Comparison of ENCODE assay signal across 8 cellular contexts in the genomic region with DNA sequence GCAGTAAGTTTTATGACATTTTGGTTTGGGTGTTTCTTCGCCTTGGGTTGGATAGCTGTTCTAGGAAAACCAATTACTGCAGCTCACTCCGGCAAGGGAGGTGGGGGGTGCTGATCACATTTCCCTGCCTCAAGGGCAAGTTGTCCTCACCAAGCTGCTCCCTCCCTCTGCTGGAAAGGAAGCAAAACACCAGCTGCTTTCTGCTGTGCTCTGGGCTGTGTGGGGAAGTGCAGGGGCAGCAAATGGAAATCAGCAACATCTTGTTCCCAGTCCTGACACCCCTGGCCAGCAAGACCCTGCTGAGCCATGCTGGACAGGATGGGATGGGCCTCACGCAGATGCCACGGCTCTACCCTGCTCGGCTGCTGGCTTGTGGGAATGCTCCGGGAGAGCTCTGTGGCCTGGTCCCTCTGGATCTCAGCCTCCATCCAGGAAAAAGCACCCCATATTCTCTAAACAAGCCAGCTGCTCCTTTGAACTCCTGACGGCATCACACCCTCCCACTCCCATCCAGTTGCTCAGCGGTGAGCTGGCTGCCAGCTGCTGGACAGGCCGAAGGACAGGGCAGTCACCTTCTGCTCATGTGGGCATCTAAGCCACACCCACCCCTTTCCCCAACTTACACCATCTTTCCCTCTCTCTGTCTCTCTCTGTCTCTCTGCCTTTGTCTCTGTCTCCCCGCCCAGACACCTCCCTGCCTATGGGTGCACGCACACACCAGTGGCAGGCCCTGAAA. TPM values are rescaled to one million over a fixed set of nuclear protein-coding genes. Genes with fewer than 3 reads are reported as not detected.
DNase-seq lines count a peak whose midpoint lies in the region; ATAC-seq, FAIRE-seq and TF ChIP-seq lines count a peak whose summit lies in the region.

No MANE protein-coding gene starts in this region.

- no peak overlapping the region for H3K4me2 ChIP-seq in A549

- H3K4me3 ChIP-seq in A549 (no peak overlapping the region), body of pancreas (no peak overlapping the region)

- TF ChIP-seq EP300 in A549 (IDR thresholded peaks at IDR 0.05), result no peak

- FAIRE-seq in A549 (lab: Jason Lieb, UNC), result no peak

- H3K9me3 ChIP-seq in A549, result no peaks in the 10 kb centered on the region
- H3K9me3 ChIP-seq in body of pancreas, result no peaks in the 10 kb centered on the region

- peak; percentile 86 to 90; a peak in 5 of 6 replicates for ATAC-seq in A549
- ATAC-seq in body of pancreas, result peak; percentile 63
- ATAC-seq in left colon, result peak; percentile 76
- ATAC-seq in GM18517 (IDR thresholded peaks at IDR 0.05; ENCODE audit: unreplicated experiment), result no peak
- no peak for ATAC-seq in HG03378 (IDR thresholded peaks at IDR 0.05; ENCODE audit: unreplicated experiment)
- ATAC-seq in GM19351 (IDR thresholded peaks at IDR 0.05; ENCODE audit: unreplicated experiment), result no peak

- POLR2A ChIA-PET in A549 (lab: Yijun Ruan, JAX), result no interaction called here

- intact Hi-C loops in body of pancreas (cut with DNase I), result no loop called here
- intact Hi-C loops in left colon (cut with DNase I, micrococcal nuclease), result loop anchor here in 1 of 2 donors (10.0 kb wide), 1 partner anchor 97 kb away; no protein-coding TSS in a partner anchor

- TF ChIP-seq CTCF in A549 (IDR thresholded peaks at IDR 0.05) (peak; percentile 25; the same call in 2 of the 3 replicates), body of pancreas (IDR thresholded peaks at IDR 0.05) (peak in 5 of 7 experiments; percentile 9 to 41 (median 35))

- H3K27ac ChIP-seq in A549 (peak overlapping the region; percentile 61 to 80), body of pancreas (no peak overlapping the region)

- CTCF ChIA-PET in A549 (lab: Yijun Ruan, JAX), result interaction anchor here (0.6 to 15.9 kb wide), 19 partner anchors 11 to 207 kb away, joined by 3 to 345 read pairs (median 3); a partner anchor contains a TSS

- TF ChIP-seq POLR2A in A549 (IDR thresholded peaks at IDR 0.05; ENCODE audit: low read length) (no peak), body of pancreas (IDR thresholded peaks at IDR 0.05) (no peak)

- TF ChIP-seq RAD21 in A549 (conservative IDR thresholded peaks at IDR 0.05 in 1 of 2, IDR thresholded peaks at IDR 0.05 in 1 of 2), result peak; percentile 60 to 71

- DNase-seq in A549 (ENCODE audit: low read depth in 1 of 2, low spot score in 1 of 2) (peak; percentile 62 to 70), HuH-7 (ENCODE audit: low spot score) (peak; percentile 91), body of pancreas (peak in 3 of 4 donors; percentile 45 to 47 (median 45)), left colon (peak in 1 of 2 donors; percentile 27)
- DNase-seq in stimulated activated naive CD4-positive, alpha-beta T cell treated with Interleukin-2 at 50 U/mL for 16 hours (lab: John Stamatoyannopoulos, UW), result no peak

- H3K4me1 ChIP-seq in A549 (peaks cover 34% of the 10 kb centered on the region), body of pancreas (peaks cover 14% of the 10 kb centered on the region)

- no peaks in the 10 kb centered on the region for H3K36me3 ChIP-seq in body of pancreas (replicated peaks in 1 of 2; ENCODE audit: insufficient read depth in 1 of 2, low read depth in 2 of 2)

- H3K27me3 ChIP-seq in body of pancreas, result peaks cover 0 to 4% of the 10 kb centered on the region in 2 donors

- 84% methylated on average over 11 of the region's 11 CpGs for WGBS in A549 (ENCODE audit: missing lambda C conversion rate)
- WGBS in body of pancreas, 2 donors, result 72 to 82% methylated on average over 10 to 11 of the region's 11 CpGs

TF ChIP-seq in A549, 52 proteins besides CTCF, POLR2A, EP300 and RAD21:
- TF ChIP-seq MAZ (IDR thresholded peaks at IDR 0.05; ENCODE audit: borderline replicate concordance, low read depth, low read length) (no peak), ZFP36 (IDR thresholded peaks at IDR 0.05; ENCODE audit: borderline replicate concordance, partially characterized antibody) (no peak), PHF8 (IDR thresholded peaks at IDR 0.05; ENCODE audit: borderline replicate concordance, low read depth) (no peak), SMC3 (IDR thresholded peaks at IDR 0.05) (peak; percentile 61), TP53 (CRISPR knock-in tag; IDR thresholded peaks at IDR 0.05) (no peak), MYC (IDR thresholded peaks at IDR 0.05; ENCODE audit: borderline replicate concordance, low read length) (no peak), SREBF2 (IDR thresholded peaks at IDR 0.05) (no peak), CHD2 (IDR thresholded peaks at IDR 0.05; ENCODE audit: low read length, partially characterized antibody) (no peak), ESRRA (IDR thresholded peaks at IDR 0.05; ENCODE audit: borderline replicate concordance, low read length) (0 out of 2 replicates have a peak, but pooled peaks have one; percentile 42)
- TF ChIP-seq, protein P1, sequence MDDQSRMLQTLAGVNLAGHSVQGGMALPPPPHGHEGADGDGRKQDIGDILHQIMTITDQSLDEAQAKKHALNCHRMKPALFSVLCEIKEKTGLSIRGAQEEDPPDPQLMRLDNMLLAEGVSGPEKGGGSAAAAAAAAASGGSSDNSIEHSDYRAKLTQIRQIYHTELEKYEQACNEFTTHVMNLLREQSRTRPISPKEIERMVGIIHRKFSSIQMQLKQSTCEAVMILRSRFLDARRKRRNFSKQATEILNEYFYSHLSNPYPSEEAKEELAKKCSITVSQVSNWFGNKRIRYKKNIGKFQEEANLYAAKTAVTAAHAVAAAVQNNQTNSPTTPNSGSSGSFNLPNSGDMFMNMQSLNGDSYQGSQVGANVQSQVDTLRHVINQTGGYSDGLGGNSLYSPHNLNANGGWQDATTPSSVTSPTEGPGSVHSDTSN (IDR thresholded peaks at IDR 0.05), result no peak
- TF ChIP-seq, protein P2, sequence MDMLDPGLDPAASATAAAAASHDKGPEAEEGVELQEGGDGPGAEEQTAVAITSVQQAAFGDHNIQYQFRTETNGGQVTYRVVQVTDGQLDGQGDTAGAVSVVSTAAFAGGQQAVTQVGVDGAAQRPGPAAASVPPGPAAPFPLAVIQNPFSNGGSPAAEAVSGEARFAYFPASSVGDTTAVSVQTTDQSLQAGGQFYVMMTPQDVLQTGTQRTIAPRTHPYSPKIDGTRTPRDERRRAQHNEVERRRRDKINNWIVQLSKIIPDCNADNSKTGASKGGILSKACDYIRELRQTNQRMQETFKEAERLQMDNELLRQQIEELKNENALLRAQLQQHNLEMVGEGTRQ (IDR thresholded peaks at IDR 0.05), result no peak
- TF ChIP-seq, protein P3, sequence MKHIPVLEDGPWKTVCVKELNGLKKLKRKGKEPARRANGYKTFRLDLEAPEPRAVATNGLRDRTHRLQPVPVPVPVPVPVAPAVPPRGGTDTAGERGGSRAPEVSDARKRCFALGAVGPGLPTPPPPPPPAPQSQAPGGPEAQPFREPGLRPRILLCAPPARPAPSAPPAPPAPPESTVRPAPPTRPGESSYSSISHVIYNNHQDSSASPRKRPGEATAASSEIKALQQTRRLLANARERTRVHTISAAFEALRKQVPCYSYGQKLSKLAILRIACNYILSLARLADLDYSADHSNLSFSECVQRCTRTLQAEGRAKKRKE (CRISPR knock-in tag; IDR thresholded peaks at IDR 0.05; ENCODE audit: low read depth), result no peak
- TF ChIP-seq, protein P4, sequence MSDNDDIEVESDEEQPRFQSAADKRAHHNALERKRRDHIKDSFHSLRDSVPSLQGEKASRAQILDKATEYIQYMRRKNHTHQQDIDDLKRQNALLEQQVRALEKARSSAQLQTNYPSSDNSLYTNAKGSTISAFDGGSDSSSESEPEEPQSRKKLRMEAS (IDR thresholded peaks at IDR 0.05), result no peak

RNA-seq across cellular contexts. Expression of a gene that starts 52.4 kb away (rescaled TPM):
- polyA plus RNA-seq in A549 (2011; rRNA removed) (509 and 591 TPM in 2 replicates), A549 (2017; fragmentation: RNase III; extraction: RNeasy Plus Mini Kit Qiagen cat#74134 plus additional on column Dnase treatment) (276 to 288 TPM (median 281 TPM) in 3 replicates)
- polyA plus RNA-seq in A549 (2012; cell fraction: cytosol; rRNA removed), result 193 and 219 TPM in 2 replicates
- polyA plus RNA-seq in A549 (2012; cell fraction: nucleus; rRNA removed), result 137 and 145 TPM in 2 replicates
- polyA minus RNA-seq in A549 (2011; rRNA and poly(A)+ RNA removed), result 204 and 274 TPM in 2 replicates
- total RNA-seq in body of pancreas (100 to 1,000 TPM in 1 of 2 donors, 10 to 100 TPM in 1; 85.6 to 234 TPM), left colon (100 to 1,000 TPM; 222 to 295 TPM)

Comparison
In these comparisons a context has a peak if more than half of its experiments do, and no peak if none do; other contexts are left out.
1. ATAC-seq: peak in A549 (2 of 2), body of pancreas (single experiment) and left colon (single experiment); none in GM18517 (single experiment), HG03378 (single experiment) and GM19351 (single experiment).
2. H3K27ac ChIP-seq: peak in A549 (2 of 2); none in body of pancreas (0 of 4).